Comparison of ENCODE assay signal across 1 cellular context in the genomic region with DNA sequence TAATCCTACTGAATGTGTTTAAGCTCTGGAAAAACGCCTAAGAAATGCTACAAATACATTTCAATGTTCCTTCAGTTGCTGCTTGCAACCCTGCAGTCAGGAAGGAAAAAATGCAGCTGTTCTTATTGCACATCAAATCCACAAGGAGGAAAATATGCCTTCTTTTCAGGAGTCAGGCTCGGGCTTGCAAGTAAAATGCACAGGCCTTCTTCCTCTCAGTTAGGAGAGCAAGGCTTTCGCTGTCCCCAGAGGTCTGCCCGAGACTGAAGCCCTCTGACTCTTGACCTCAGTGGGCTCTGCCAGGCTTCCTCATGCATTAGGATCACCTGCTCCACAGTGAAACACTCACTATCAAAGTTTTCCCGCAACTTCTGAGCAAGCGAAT.
TF ChIP-seq lines count a peak whose summit lies in the region.

No MANE protein-coding gene starts in this region.

TF ChIP-seq in SK-N-SH treated with all-trans-retinoic acid at 6 μM for 48 hours, 23 proteins besides CTCF, POLR2A, EP300 and RAD21 (continued from another document):
- TF ChIP-seq, protein P1, sequence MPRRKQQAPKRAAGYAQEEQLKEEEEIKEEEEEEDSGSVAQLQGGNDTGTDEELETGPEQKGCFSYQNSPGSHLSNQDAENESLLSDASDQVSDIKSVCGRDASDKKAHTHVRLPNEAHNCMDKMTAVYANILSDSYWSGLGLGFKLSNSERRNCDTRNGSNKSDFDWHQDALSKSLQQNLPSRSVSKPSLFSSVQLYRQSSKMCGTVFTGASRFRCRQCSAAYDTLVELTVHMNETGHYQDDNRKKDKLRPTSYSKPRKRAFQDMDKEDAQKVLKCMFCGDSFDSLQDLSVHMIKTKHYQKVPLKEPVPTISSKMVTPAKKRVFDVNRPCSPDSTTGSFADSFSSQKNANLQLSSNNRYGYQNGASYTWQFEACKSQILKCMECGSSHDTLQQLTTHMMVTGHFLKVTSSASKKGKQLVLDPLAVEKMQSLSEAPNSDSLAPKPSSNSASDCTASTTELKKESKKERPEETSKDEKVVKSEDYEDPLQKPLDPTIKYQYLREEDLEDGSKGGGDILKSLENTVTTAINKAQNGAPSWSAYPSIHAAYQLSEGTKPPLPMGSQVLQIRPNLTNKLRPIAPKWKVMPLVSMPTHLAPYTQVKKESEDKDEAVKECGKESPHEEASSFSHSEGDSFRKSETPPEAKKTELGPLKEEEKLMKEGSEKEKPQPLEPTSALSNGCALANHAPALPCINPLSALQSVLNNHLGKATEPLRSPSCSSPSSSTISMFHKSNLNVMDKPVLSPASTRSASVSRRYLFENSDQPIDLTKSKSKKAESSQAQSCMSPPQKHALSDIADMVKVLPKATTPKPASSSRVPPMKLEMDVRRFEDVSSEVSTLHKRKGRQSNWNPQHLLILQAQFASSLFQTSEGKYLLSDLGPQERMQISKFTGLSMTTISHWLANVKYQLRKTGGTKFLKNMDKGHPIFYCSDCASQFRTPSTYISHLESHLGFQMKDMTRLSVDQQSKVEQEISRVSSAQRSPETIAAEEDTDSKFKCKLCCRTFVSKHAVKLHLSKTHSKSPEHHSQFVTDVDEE (CRISPR knock-in tag; IDR thresholded peaks at IDR 0.05) = no peak
- TF ChIP-seq, protein P2, sequence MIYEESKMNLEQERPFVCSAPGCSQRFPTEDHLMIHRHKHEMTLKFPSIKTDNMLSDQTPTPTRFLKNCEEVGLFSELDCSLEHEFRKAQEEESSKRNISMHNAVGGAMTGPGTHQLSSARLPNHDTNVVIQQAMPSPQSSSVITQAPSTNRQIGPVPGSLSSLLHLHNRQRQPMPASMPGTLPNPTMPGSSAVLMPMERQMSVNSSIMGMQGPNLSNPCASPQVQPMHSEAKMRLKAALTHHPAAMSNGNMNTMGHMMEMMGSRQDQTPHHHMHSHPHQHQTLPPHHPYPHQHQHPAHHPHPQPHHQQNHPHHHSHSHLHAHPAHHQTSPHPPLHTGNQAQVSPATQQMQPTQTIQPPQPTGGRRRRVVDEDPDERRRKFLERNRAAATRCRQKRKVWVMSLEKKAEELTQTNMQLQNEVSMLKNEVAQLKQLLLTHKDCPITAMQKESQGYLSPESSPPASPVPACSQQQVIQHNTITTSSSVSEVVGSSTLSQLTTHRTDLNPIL (CRISPR knock-in tag; IDR thresholded peaks at IDR 0.05; ENCODE audit: low read depth) = no peak
- TF ChIP-seq SNAI2 (CRISPR knock-in tag; IDR thresholded peaks at IDR 0.05) (no peak), GLIS3 (CRISPR knock-in tag; IDR thresholded peaks at IDR 0.05) (no peak), ARNTL (CRISPR knock-in tag; IDR thresholded peaks at IDR 0.05; ENCODE audit: borderline replicate concordance, low read depth) (no peak), ESRRG (CRISPR knock-in tag; IDR thresholded peaks at IDR 0.05) (no peak), RARB (CRISPR knock-in tag; IDR thresholded peaks at IDR 0.05) (no peak), BACH2 (CRISPR knock-in tag; IDR thresholded peaks at IDR 0.05; ENCODE audit: borderline replicate concordance) (no peak), PPARA (CRISPR knock-in tag; IDR thresholded peaks at IDR 0.05; ENCODE audit: borderline replicate concordance) (no peak)
TF ChIP-seq in SK-N-SH treated with all-trans-retinoic acid at 6 μM for 48 hours: peak in this region for 0.
